ENCODE assay signal across 21 cellular contexts in the genomic region with DNA sequence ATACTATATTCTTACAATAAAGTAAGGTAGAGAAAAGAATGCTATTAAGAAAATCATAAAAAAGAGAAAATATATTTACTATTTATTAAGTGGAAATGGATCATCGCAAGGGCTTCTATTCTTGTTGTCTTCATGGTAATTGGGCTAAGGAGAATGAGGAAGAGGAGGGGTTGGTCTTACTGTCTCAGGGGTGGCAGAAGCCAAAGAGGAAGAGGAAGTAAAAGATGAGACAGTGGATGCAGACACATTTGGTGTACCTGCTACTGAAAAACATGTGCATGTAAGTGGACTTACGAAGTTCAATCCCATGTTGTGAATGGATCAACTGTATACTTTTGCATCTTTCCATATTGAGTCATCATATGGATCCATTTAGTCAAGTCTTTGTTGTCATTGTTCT.
"Had no signal": no experiment of that assay in that cellular context is flagged by ENCODE, and none has a peak within 500 bp of the region (broad histone marks: within the 10 kb centered on the region; RNA-seq: fewer than 3 reads in every experiment).

No MANE protein-coding gene starts in this region.

- DNase-seq: dermis blood vessel endothelial cell; esophagus squamous epithelium; foreskin fibroblast; head of caudate nucleus; kidney; left cardiac atrium; left ventricle myocardium inferior; lower lobe of right lung; natural killer cell; posterior cingulate gyrus; sigmoid colon; stimulated activated CD4-positive, alpha-beta T cell treated with anti-CD3 and anti-CD28 coated beads, Interleukin-2, amount 100 ng/mL, for 24 hours; stimulated activated CD4-positive, alpha-beta T cell treated with anti-CD3 and anti-CD28 coated beads, Interleukin-4, amount 100 ng/mL, for 4 hours; stimulated activated naive B cell treated with anti-CD40 and anti-IgM and Interleukin-4, amounts not matched to agents 10 μg/mL and 1 μg/mL and 100 μg/mL, for 72 hours; stomach; substantia nigra; transverse colon had no signal

- H3K27ac ChIP-seq: esophagus squamous epithelium, hepatocyte, left ventricle myocardium inferior, lower lobe of right lung, right atrium auricular region, sigmoid colon, skin epidermis, stomach, thoracic aorta, transverse colon had no signal

- H3K27me3 ChIP-seq: esophagus squamous epithelium, hepatocyte, right atrium auricular region, sigmoid colon, stomach, transverse colon had no signal

- ATAC-seq: left cardiac atrium; lower lobe of right lung; natural killer cell; stimulated activated naive B cell treated with anti-CD40 and anti-IgM and Interleukin-4, amounts not matched to agents 10 μg/mL and 1 μg/mL and 100 μg/mL, for 72 hours had no signal

- H3K4me1 ChIP-seq: esophagus squamous epithelium, left ventricle myocardium inferior, lower lobe of right lung, right atrium auricular region, sigmoid colon, stomach, transverse colon had no signal
